In genomic region chr12:120356567-120357030, GRCh38 we compare ENCODE assay signal across 1 cellular context.
A peak's percentile ranks its signal among the peaks of the same experiment; 100 is the strongest.
TF ChIP-seq lines count a peak whose summit lies in the region.

No MANE protein-coding gene starts in this region.

TF ChIP-seq in GM12878, 131 proteins besides CTCF, POLR2A, EP300 and RAD21 (continued from another document and continues in another):
- TF ChIP-seq ZBTB40 (IDR thresholded peaks at IDR 0.05; ENCODE audit: borderline replicate concordance) = no peak
- no peak for TF ChIP-seq ZNF384 (IDR thresholded peaks at IDR 0.05; ENCODE audit: borderline replicate concordance, low read depth, low read length)
- TF ChIP-seq NBN (IDR thresholded peaks at IDR 0.05) = no peak
- TF ChIP-seq ZNF207 (IDR thresholded peaks at IDR 0.05; ENCODE audit: borderline replicate concordance) = no peak
- TF ChIP-seq ZBED1 (IDR thresholded peaks at IDR 0.05; ENCODE audit: borderline replicate concordance) = no peak
- TF ChIP-seq ASH2L (IDR thresholded peaks at IDR 0.05; ENCODE audit: borderline replicate concordance, low read depth) = no peak
- no peak for TF ChIP-seq RELA (IDR thresholded peaks at IDR 0.05; ENCODE audit: borderline replicate concordance, partially characterized antibody)
- no peak for TF ChIP-seq ZNF24 (IDR thresholded peaks at IDR 0.05)
- no peak for TF ChIP-seq CREB1 (IDR thresholded peaks at IDR 0.05; ENCODE audit: low read depth)
- peak; percentile 73 for TF ChIP-seq PKNOX1 (IDR thresholded peaks at IDR 0.05)
- no peak for TF ChIP-seq ATF2 (IDR thresholded peaks at IDR 0.05; ENCODE audit: low read length)
- no peak for TF ChIP-seq MTA3 (IDR thresholded peaks at IDR 0.05; ENCODE audit: borderline replicate concordance, low read length)
- TF ChIP-seq JUND (IDR thresholded peaks at IDR 0.05; ENCODE audit: low read depth, low read length) = no peak
- no peak for TF ChIP-seq MLLT1 (IDR thresholded peaks at IDR 0.05)
- TF ChIP-seq MEF2A (IDR thresholded peaks at IDR 0.05; ENCODE audit: insufficient read depth, low read depth, low read length) = no peak
- no peak for TF ChIP-seq ZNF217 (IDR thresholded peaks at IDR 0.05)
- TF ChIP-seq ZNF687 (IDR thresholded peaks at IDR 0.05) = no peak
- TF ChIP-seq ZZZ3 (IDR thresholded peaks at IDR 0.05; ENCODE audit: control insufficient read depth, insufficient read length, low read depth) = no peak
- no peak for TF ChIP-seq RBBP5 (conservative IDR thresholded peaks at IDR 0.05)
- no peak for TF ChIP-seq ZNF274 (IDR thresholded peaks at IDR 0.05; ENCODE audit: insufficient read depth, insufficient read length)
- TF ChIP-seq SUZ12 (IDR thresholded peaks at IDR 0.05; ENCODE audit: unreplicated experiment) = no peak
- TF ChIP-seq PBX3 (IDR thresholded peaks at IDR 0.05; ENCODE audit: insufficient replicate concordance, low read depth, low read length) = peak; percentile 41
- no peak for TF ChIP-seq KAT2A (conservative IDR thresholded peaks at IDR 0.05; ENCODE audit: control insufficient read depth, low read depth, low read length)
- TF ChIP-seq NR2C2 (IDR thresholded peaks at IDR 0.05; ENCODE audit: borderline replicate concordance, control insufficient read depth, insufficient read length, low read depth) = no peak
- no peak for TF ChIP-seq TAF1 (IDR thresholded peaks at IDR 0.05; ENCODE audit: borderline replicate concordance, low read depth, low read length)
- TF ChIP-seq SMAD1 (IDR thresholded peaks at IDR 0.05; ENCODE audit: low read depth, partially characterized antibody) = no peak
- 0 out of 4 replicates have a peak, but pooled peaks of 1 of the 2 experiments have one; percentile 10 for TF ChIP-seq BHLHE40 (IDR thresholded peaks at IDR 0.05; ENCODE audit: borderline replicate concordance in 1 of 2, low read depth in 2 of 2, low read length in 1 of 2)
- TF ChIP-seq TARDBP (IDR thresholded peaks at IDR 0.05; ENCODE audit: borderline replicate concordance) = no peak
- no peak for TF ChIP-seq SP1 (IDR thresholded peaks at IDR 0.05; ENCODE audit: low read depth, low read length)
- TF ChIP-seq ZBTB11 (CRISPR knock-in tag; IDR thresholded peaks at IDR 0.05) = no peak
- no peak for TF ChIP-seq BCL11A (IDR thresholded peaks at IDR 0.05; ENCODE audit: low read depth, low read length)
- no peak for TF ChIP-seq HSF1 (IDR thresholded peaks at IDR 0.05; ENCODE audit: low read depth, low read length)
- TF ChIP-seq FOS (IDR thresholded peaks at IDR 0.05; ENCODE audit: borderline replicate concordance, extremely low read depth, insufficient read length) = no peak
- no peak for TF ChIP-seq ZBTB33 (IDR thresholded peaks at IDR 0.05)
- no peak for TF ChIP-seq RAD51 (IDR thresholded peaks at IDR 0.05)
- TF ChIP-seq CBX5 (IDR thresholded peaks at IDR 0.05; ENCODE audit: low read depth) = no peak
- no peak for TF ChIP-seq USF1 (IDR thresholded peaks at IDR 0.05; ENCODE audit: borderline replicate concordance, extremely low read length, insufficient read depth, low read depth, low read length)
- TF ChIP-seq HDGF (IDR thresholded peaks at IDR 0.05) = no peak
- TF ChIP-seq RUNX3 (IDR thresholded peaks at IDR 0.05; ENCODE audit: low read length) = peak; percentile 39; the same call in 1 of the 2 replicates
- no peak for TF ChIP-seq ZSCAN29 (IDR thresholded peaks at IDR 0.05)
